9 cellular contexts compared by ENCODE assay signal in genomic region chr20:32034581-32035397, GRCh38. TPM values are rescaled to one million over a fixed set of nuclear protein-coding genes. Genes with fewer than 3 reads are reported as not detected.
A peak's percentile ranks its signal among the peaks of the same experiment; 100 is the strongest.
DNase-seq lines count a peak whose midpoint lies in the region; ATAC-seq and TF ChIP-seq lines count a peak whose summit lies in the region.
"Had no signal": no experiment of that assay in that cellular context is flagged by ENCODE, and none has a peak within 500 bp of the region (broad histone marks: within the 10 kb centered on the region; RNA-seq: fewer than 3 reads in every experiment).

No MANE protein-coding gene starts in this region.

- peaks cover 7% of the 10 kb centered on the region for H3K9me3 ChIP-seq in adipocyte (ENCODE audit: control insufficient read depth, low read length)

- no peak overlapping the region for H3K27ac Mint-ChIP-seq in memory B cell
- H3K27ac Mint-ChIP-seq in activated T-helper 2 cell treated with anti-CD3 and anti-CD28 coated beads, Interferon-gamma antibody, Interleukin-2, Interleukin-4, amounts not matched to agents 10 μg/mL and 5 μg/mL and 100 μg/mL, durations not matched to agents 14 hours and 24 hours and 36 hours: no peak overlapping the region
- H3K27ac Mint-ChIP-seq: T-cell had no signal

- intact Hi-C loops in activated T-helper 2 cell treated with anti-CD3 and anti-CD28 coated beads, Interferon-gamma antibody, Interleukin-2, Interleukin-4, amounts not matched to agents 10 μg/mL and 5 μg/mL and 100 μg/mL, durations not matched to agents 14 hours and 24 hours and 36 hours (cut with micrococcal nuclease): loop anchor here (10.0 kb wide), 1 partner anchor 60 kb away; no protein-coding TSS in a partner anchor

- peak; percentile 46 for DNase-seq in EH (ENCODE audit: low read depth)
- DNase-seq in KBM-7: peak; percentile 49
- peak; percentile 57 for DNase-seq in adipocyte (ENCODE audit: low read depth)
- DNase-seq in memory B cell (ENCODE audit: low spot score in 2 of 2): no peak
- DNase-seq in HEK293T (ENCODE audit: extremely low spot score): no peak
- no peak for DNase-seq in NCI-H226
- DNase-seq in activated T-helper 2 cell treated with anti-CD3 and anti-CD28 coated beads, Interferon-gamma antibody, Interleukin-2, Interleukin-4, amounts not matched to agents 10 μg/mL and 5 μg/mL and 100 μg/mL, durations not matched to agents 14 hours and 24 hours and 36 hours (ENCODE audit: low spot score): no peak
- DNase-seq: T-cell had no signal

- H3K9ac ChIP-seq in adipocyte (ENCODE audit: low read length): no peak overlapping the region

- H3K36me3 ChIP-seq in adipocyte (ENCODE audit: control insufficient read depth, insufficient read depth, low read length, severe bottlenecking): no peaks in the 10 kb centered on the region

- peaks cover 25% of the 10 kb centered on the region for H3K4me1 Mint-ChIP-seq in memory B cell
- H3K4me1 Mint-ChIP-seq in activated T-helper 2 cell treated with anti-CD3 and anti-CD28 coated beads, Interferon-gamma antibody, Interleukin-2, Interleukin-4, amounts not matched to agents 10 μg/mL and 5 μg/mL and 100 μg/mL, durations not matched to agents 14 hours and 24 hours and 36 hours (ENCODE audit: low read depth): peaks cover 3% of the 10 kb centered on the region

- peaks cover 69% of the 10 kb centered on the region for H3K27me3 ChIP-seq in adipocyte (replicated peaks; ENCODE audit: control insufficient read depth, insufficient read depth, low read length)

- H3K4me1 ChIP-seq in adipocyte (ENCODE audit: control insufficient read depth, insufficient read depth, low read length): peaks cover 18% of the 10 kb centered on the region

- H3K36me3 Mint-ChIP-seq in memory B cell: no peaks in the 10 kb centered on the region
- H3K36me3 Mint-ChIP-seq in activated T-helper 2 cell treated with anti-CD3 and anti-CD28 coated beads, Interferon-gamma antibody, Interleukin-2, Interleukin-4, amounts not matched to agents 10 μg/mL and 5 μg/mL and 100 μg/mL, durations not matched to agents 14 hours and 24 hours and 36 hours (ENCODE audit: low read depth): no peaks in the 10 kb centered on the region
- H3K36me3 Mint-ChIP-seq: T-cell had no signal

- POLR2A ChIA-PET in HEK293T (lab: Yijun Ruan, JAX): no interaction called here

- H3K4me3 ChIP-seq in adipocyte (ENCODE audit: low read length): no peak overlapping the region

- in situ Hi-C loops in KBM-7 (cut with MboI; ENCODE audit: low pct_unique_long_range_greater_than_20kb, low sequenced_read_pairs): loop anchor here (10.0 kb wide), 1 partner anchor 60 kb away; no protein-coding TSS in a partner anchor

- no peak overlapping the region for H3K4me3 Mint-ChIP-seq in memory B cell
- H3K4me3 Mint-ChIP-seq in activated T-helper 2 cell treated with anti-CD3 and anti-CD28 coated beads, Interferon-gamma antibody, Interleukin-2, Interleukin-4, amounts not matched to agents 10 μg/mL and 5 μg/mL and 100 μg/mL, durations not matched to agents 14 hours and 24 hours and 36 hours (ENCODE audit: low read depth): no peak overlapping the region
- H3K4me3 Mint-ChIP-seq: T-cell had no signal

- ATAC-seq in memory B cell (ENCODE audit: low read depth) (peak; percentile 53), GM19328 (IDR thresholded peaks at IDR 0.05; ENCODE audit: unreplicated experiment) (no peak)
- ATAC-seq: T-cell had no signal

- peaks cover 6% of the 10 kb centered on the region for H3K27me3 Mint-ChIP-seq in memory B cell
- peaks cover 36% of the 10 kb centered on the region for H3K27me3 Mint-ChIP-seq in activated T-helper 2 cell treated with anti-CD3 and anti-CD28 coated beads, Interferon-gamma antibody, Interleukin-2, Interleukin-4, amounts not matched to agents 10 μg/mL and 5 μg/mL and 100 μg/mL, durations not matched to agents 14 hours and 24 hours and 36 hours (ENCODE audit: low read depth)

- H3K9me3 Mint-ChIP-seq in memory B cell: peaks cover 3% of the 10 kb centered on the region
- no peaks in the 10 kb centered on the region for H3K9me3 Mint-ChIP-seq in activated T-helper 2 cell treated with anti-CD3 and anti-CD28 coated beads, Interferon-gamma antibody, Interleukin-2, Interleukin-4, amounts not matched to agents 10 μg/mL and 5 μg/mL and 100 μg/mL, durations not matched to agents 14 hours and 24 hours and 36 hours
- H3K9me3 Mint-ChIP-seq: T-cell had no signal

- CTCF ChIA-PET in HEK293T (lab: Yijun Ruan, JAX): interaction anchor here (1.5 kb wide), 1 partner anchor 27 kb away, joined by 3 read pairs; no protein-coding TSS in a partner anchor

TF ChIP-seq in HEK293T, 16 proteins besides CTCF, POLR2A, EP300 and RAD21:
- TF ChIP-seq SP1 (IDR thresholded peaks at IDR 0.05): no peak
- TF ChIP-seq HDGF (IDR thresholded peaks at IDR 0.05; ENCODE audit: borderline replicate concordance): no peak
- no peak for TF ChIP-seq SUZ12 (IDR thresholded peaks at IDR 0.05)
- TF ChIP-seq L3MBTL2 (conservative IDR thresholded peaks at IDR 0.05): no peak
- TF ChIP-seq TARDBP (IDR thresholded peaks at IDR 0.05): no peak
- TF ChIP-seq NFRKB (IDR thresholded peaks at IDR 0.05): no peak
- TF ChIP-seq CTBP1 (IDR thresholded peaks at IDR 0.05; ENCODE audit: borderline replicate concordance): no peak
- TF ChIP-seq FOXK2 (IDR thresholded peaks at IDR 0.05): no peak
- TF ChIP-seq ZNF384 (IDR thresholded peaks at IDR 0.05): no peak
- no peak for TF ChIP-seq ARNT (IDR thresholded peaks at IDR 0.05)
- TF ChIP-seq PKNOX1 (IDR thresholded peaks at IDR 0.05): no peak
- no peak for TF ChIP-seq BHLHE40 (IDR thresholded peaks at IDR 0.05; ENCODE audit: borderline replicate concordance)
- TF ChIP-seq ELF4 (IDR thresholded peaks at IDR 0.05): no peak
- TF ChIP-seq FOXA1 (IDR thresholded peaks at IDR 0.05): no peak
- TF ChIP-seq LEF1 (IDR thresholded peaks at IDR 0.05; ENCODE audit: borderline replicate concordance): no peak
- no peak for TF ChIP-seq FOXM1 (IDR thresholded peaks at IDR 0.05; ENCODE audit: borderline replicate concordance)

RNA-seq across cellular contexts. Expression of gene HCK, which starts 17.3 kb away (rescaled TPM):
- not detected in 2 replicates for total RNA-seq in activated T-helper 2 cell treated with anti-CD3 and anti-CD28 coated beads, Interferon-gamma antibody, Interleukin-2, Interleukin-4, amounts not matched to agents 10 μg/mL and 5 μg/mL and 100 μg/mL, durations not matched to agents 14 hours and 24 hours and 36 hours

RNA-seq across cellular contexts. Expression of gene CCM2L, which starts 24.6 kb away (rescaled TPM):
- total RNA-seq in activated T-helper 2 cell treated with anti-CD3 and anti-CD28 coated beads, Interferon-gamma antibody, Interleukin-2, Interleukin-4, amounts not matched to agents 10 μg/mL and 5 μg/mL and 100 μg/mL, durations not matched to agents 14 hours and 24 hours and 36 hours: not detected in 2 replicates
- total RNA-seq: T-cell had no signal

Comparison
In these comparisons a context has a peak if more than half of its experiments do, and no peak if none do; other contexts are left out.
1. DNase-seq: peak in EH (single experiment), KBM-7 (single experiment) and adipocyte (single experiment); none in memory B cell (0 of 2), HEK293T (single experiment), NCI-H226 (single experiment) and activated T-helper 2 cell treated with anti-CD3 and anti-CD28 coated beads, Interferon-gamma antibody, Interleukin-2, Interleukin-4, amounts not matched to agents 10 μg/mL and 5 μg/mL and 100 μg/mL, durations not matched to agents 14 hours and 24 hours and 36 hours (single experiment).